Comparison of ENCODE assay signal across 1 cellular context in genomic region chr7:82319674-82320118, GRCh38.
TF ChIP-seq lines count a peak whose summit lies in the region.

No MANE protein-coding gene starts in this region.

TF ChIP-seq in SK-N-SH treated with all-trans-retinoic acid at 6 μM for 48 hours, 23 proteins besides CTCF, POLR2A, EP300 and RAD21 (continued from another document):
- TF ChIP-seq SNAI2 (CRISPR knock-in tag; IDR thresholded peaks at IDR 0.05) (no peak), ARNTL (CRISPR knock-in tag; IDR thresholded peaks at IDR 0.05; ENCODE audit: borderline replicate concordance, low read depth) (no peak)
